ENCODE assay signal across 9 cellular contexts in genomic region chr1:207861442-207862177, GRCh38. TPM values are rescaled to one million over a fixed set of nuclear protein-coding genes. Genes with fewer than 3 reads are reported as not detected.
A peak's percentile ranks its signal among the peaks of the same experiment; 100 is the strongest.
DNase-seq lines count a peak whose midpoint lies in the region; ATAC-seq and TF ChIP-seq lines count a peak whose summit lies in the region.
"Had no signal": no experiment of that assay in that cellular context is flagged by ENCODE, and none has a peak within 500 bp of the region (broad histone marks: within the 10 kb centered on the region; RNA-seq: fewer than 3 reads in every experiment).

No MANE protein-coding gene starts in this region.

- H3K4me1 ChIP-seq in esophagus muscularis mucosa (peaks cover 74 to 98% (median 96%) of the 10 kb centered on the region in 4 donors), upper lobe of right lung (peaks cover 63% of the 10 kb centered on the region), PC-9 (replicated peaks; ENCODE audit: insufficient read depth) (peaks cover 16% of the 10 kb centered on the region)

- POLR2A ChIA-PET in PC-9 (lab: Charles Lee; ENCODE audit: unreplicated experiment) = no interaction called here

- WGBS in esophagus muscularis mucosa = 64% methylated on average over 9 of the region's 9 CpGs

- H3K9me3 ChIP-seq in esophagus muscularis mucosa (no peaks in the 10 kb centered on the region), upper lobe of right lung (no peaks in the 10 kb centered on the region), PC-9 (ENCODE audit: insufficient read depth, low read depth) (no peaks in the 10 kb centered on the region)

- no peak overlapping the region for H3K4me3 ChIP-seq in esophagus muscularis mucosa
- no peak overlapping the region for H3K4me3 ChIP-seq in upper lobe of right lung
- H3K4me3 ChIP-seq in PC-9 = no peak overlapping the region

- ATAC-seq in upper lobe of right lung = no peak
- ATAC-seq in HG03139 (IDR thresholded peaks at IDR 0.05; ENCODE audit: unreplicated experiment) = no peak

- TF ChIP-seq POLR2A in esophagus muscularis mucosa (IDR thresholded peaks at IDR 0.05; ENCODE audit: low read depth) = no peak

- no TSS peak for BruUV-seq in PC-9 (replicated peaks; lab: Mats Ljungman, UMichigan)

- no peak overlapping the region for H2AFZ ChIP-seq in PC-9

- H3K4me2 ChIP-seq in PC-9 = no peak overlapping the region

- intact Hi-C loops in esophagus muscularis mucosa (cut with DNase I) (loop anchor here (10.0 kb wide), 1 partner anchor 47 kb away; no protein-coding TSS in a partner anchor), upper lobe of right lung (cut with DNase I) (no loop called here), PC-9 (cut with micrococcal nuclease; ENCODE audit: unreplicated experiment) (no loop called here)

- H3K36me3 ChIP-seq in esophagus muscularis mucosa (peaks cover 0 to 20% (median 5%) of the 10 kb centered on the region in 4 donors), upper lobe of right lung (peaks cover 28% of the 10 kb centered on the region), PC-9 (ENCODE audit: low read depth) (no peaks in the 10 kb centered on the region)
- H3K36me3 ChIP-seq: brain microvascular endothelial cell had no signal

- DNase-seq in stimulated activated CD4-positive, alpha-beta T cell treated with anti-CD3 and anti-CD28 coated beads, Interleukin-15, amount 100 ng/mL, for 24 hours = peak; percentile 38
- DNase-seq in stimulated activated CD4-positive, alpha-beta T cell treated with anti-CD3 and anti-CD28 coated beads, Interleukin-12 subunit alpha, Interleukin-12 subunit beta, amount 100 ng/mL, for 4 hours = no peak
- DNase-seq in activated CD4-positive, alpha-beta T cell treated with anti-CD3 and anti-CD28 coated beads for 4 hours = peak; percentile 31 to 32
- DNase-seq in esophagus muscularis mucosa (ENCODE audit: extremely low spot score) = no peak
- no peak for DNase-seq in upper lobe of right lung
- DNase-seq in PC-9 = no peak
- no peak for DNase-seq in NCI-H748 treated with DMSO at 0.1 percent for 48 hours (lab: John Stamatoyannopoulos, UW)
- DNase-seq: brain microvascular endothelial cell had no signal

- no peaks in the 10 kb centered on the region for H3K9me2 ChIP-seq in PC-9 (ENCODE audit: insufficient read depth)

- TF ChIP-seq CTCF in esophagus muscularis mucosa (IDR thresholded peaks at IDR 0.05) = no peak
- no peak for TF ChIP-seq CTCF in upper lobe of right lung (IDR thresholded peaks at IDR 0.05)
- TF ChIP-seq CTCF in PC-9 (conservative IDR thresholded peaks at IDR 0.05) = no peak

- no peaks in the 10 kb centered on the region for H3K27me3 ChIP-seq in esophagus muscularis mucosa
- no peaks in the 10 kb centered on the region for H3K27me3 ChIP-seq in upper lobe of right lung
- no peaks in the 10 kb centered on the region for H3K27me3 ChIP-seq in PC-9 (ENCODE audit: insufficient read depth, low read depth)
- H3K27me3 ChIP-seq: brain microvascular endothelial cell had no signal

- H4K20me1 ChIP-seq in PC-9 (ENCODE audit: insufficient read depth) = no peaks in the 10 kb centered on the region

- H3F3A ChIP-seq in PC-9 (ENCODE audit: insufficient read depth, low read depth) = peaks cover 8% of the 10 kb centered on the region; the same call in 1 of the 2 replicates

- no peaks in the 10 kb centered on the region for H3K79me2 ChIP-seq in PC-9 (ENCODE audit: low read depth)

- no peak for TF ChIP-seq EP300 in esophagus muscularis mucosa (IDR thresholded peaks at IDR 0.05)

- H3K27ac ChIP-seq in esophagus muscularis mucosa (replicated peaks in 1 of 4) (peak overlapping the region; percentile 42 to 98 (median 98)), upper lobe of right lung (peak overlapping the region; percentile 6), PC-9 (no peak overlapping the region)
- H3K27ac ChIP-seq: brain microvascular endothelial cell had no signal

- CTCF ChIA-PET in PC-9 (lab: Charles Lee) = no interaction called here

RNA-seq across cellular contexts. Expression of gene CD34, which starts 49.3 kb away (rescaled TPM):
- 100 to 1,000 TPM in 2 of 4 donors, 10 to 100 TPM in 2; 70.2 to 136 (median 93.3) TPM for total RNA-seq in esophagus muscularis mucosa
- 50.7 TPM for total RNA-seq in upper lobe of right lung
- not detected in 2 replicates for total RNA-seq in PC-9 (2021)

Comparison
In these comparisons a context has a peak if more than half of its experiments do, and no peak if none do; other contexts are left out.
1. DNase-seq: peak in stimulated activated CD4-positive, alpha-beta T cell treated with anti-CD3 and anti-CD28 coated beads, Interleukin-15, amount 100 ng/mL, for 24 hours (single experiment) and activated CD4-positive, alpha-beta T cell treated with anti-CD3 and anti-CD28 coated beads for 4 hours (2 of 2); none in stimulated activated CD4-positive, alpha-beta T cell treated with anti-CD3 and anti-CD28 coated beads, Interleukin-12 subunit alpha, Interleukin-12 subunit beta, amount 100 ng/mL, for 4 hours (single experiment), esophagus muscularis mucosa (single experiment), upper lobe of right lung (single experiment), PC-9 (0 of 2) and NCI-H748 treated with DMSO at 0.1 percent for 48 hours (single experiment).
2. RNA of gene CD34, which starts 49.3 kb away (total RNA-seq): 70.2 to 136 TPM in esophagus muscularis mucosa and 50.7 TPM in upper lobe of right lung (single experiment); not detected in PC-9; every median in the first group is over 10 times any median in the second.